In genomic region chr11:75406338-75406777, GRCh38 we compare ENCODE assay signal across 12 cellular contexts. TPM values are rescaled to one million over a fixed set of nuclear protein-coding genes. Genes with fewer than 3 reads are reported as not detected.
DNase-seq lines count a peak whose midpoint lies in the region; ATAC-seq, FAIRE-seq and TF ChIP-seq lines count a peak whose summit lies in the region.
"Had no signal": no experiment of that assay in that cellular context is flagged by ENCODE, and none has a peak within 500 bp of the region (broad histone marks: within the 10 kb centered on the region; RNA-seq: fewer than 3 reads in every experiment).

No MANE protein-coding gene starts in this region.

- H3K4me1 ChIP-seq in right atrium auricular region: peaks cover 0 to 18% of the 10 kb centered on the region in 2 donors
- peaks cover 49% of the 10 kb centered on the region for H3K4me1 ChIP-seq in PC-3 (ENCODE audit: insufficient read depth, low read length)
- H3K4me1 ChIP-seq in endothelial cell of umbilical vein (ENCODE audit: control insufficient read depth, extremely low read depth, insufficient read depth, low read length): peaks cover 56% of the 10 kb centered on the region
- peaks cover 5% of the 10 kb centered on the region for H3K4me1 ChIP-seq in thymus (ENCODE audit: control insufficient read depth, insufficient read depth, low read length)

- intact Hi-C loops in cardiac septum (cut with DNase I) (no loop called here), PC-3 (cut with micrococcal nuclease) (loop anchor here (2.0 kb wide), 1 partner anchor 18 kb away; no protein-coding TSS in a partner anchor), endothelial cell of umbilical vein (cut with micrococcal nuclease) (no loop called here), lower leg skin (cut with DNase I; ENCODE audit: low total_unique reads) (no loop called here)

- 92% methylated on average over 1 of the region's 1 CpG for WGBS in thymus
- WGBS in lower leg skin, 2 donors: 11 to 15% methylated on average over 1 of the region's 1 CpG

- peak; percentile 75 for ATAC-seq in PC-3
- ATAC-seq in GM19463 (IDR thresholded peaks at IDR 0.05; ENCODE audit: unreplicated experiment): no peak

- no peaks in the 10 kb centered on the region for H3K9me2 ChIP-seq in PC-3 (replicated peaks; ENCODE audit: low read length)

- peaks cover 64% of the 10 kb centered on the region for H3K36me3 ChIP-seq in right atrium auricular region
- peaks cover 69% of the 10 kb centered on the region for H3K36me3 ChIP-seq in PC-3 (ENCODE audit: low read depth, low read length)
- peaks cover 34 to 44% of the 10 kb centered on the region in 2 experiments for H3K36me3 ChIP-seq in endothelial cell of umbilical vein (ENCODE audit: control insufficient read depth in 2 of 2, extremely low read depth in 1 of 2, insufficient read depth in 2 of 2, low read length in 2 of 2)
- peaks cover 62% of the 10 kb centered on the region for H3K36me3 ChIP-seq in thymus (ENCODE audit: control insufficient read depth, insufficient read depth)

- CTCF ChIA-PET in PC-3 (lab: Charles Lee) (no interaction called here), endothelial cell of umbilical vein (lab: Charles Lee) (interaction anchor here (1.0 to 3.7 kb wide), 4 partner anchors 12 to 148 kb away, joined by 3 to 49 read pairs (median 11); no protein-coding TSS in a partner anchor)

- H3K9me3 ChIP-seq in right atrium auricular region: no peaks in the 10 kb centered on the region
- no peaks in the 10 kb centered on the region for H3K9me3 ChIP-seq in PC-3 (ENCODE audit: low read length)
- no peaks in the 10 kb centered on the region for H3K9me3 ChIP-seq in endothelial cell of umbilical vein (replicated peaks; ENCODE audit: control insufficient read depth, insufficient read depth, low read length)
- H3K9me3 ChIP-seq in thymus (ENCODE audit: control insufficient read depth): no peaks in the 10 kb centered on the region

- peaks cover 72% of the 10 kb centered on the region for H3K79me2 ChIP-seq in PC-3 (ENCODE audit: low read length)
- peaks cover 62% of the 10 kb centered on the region for H3K79me2 ChIP-seq in endothelial cell of umbilical vein (ENCODE audit: control insufficient read depth, insufficient read depth, low read length)

- H3K4me2 ChIP-seq in PC-3 (ENCODE audit: low read length) (no peak overlapping the region), endothelial cell of umbilical vein (ENCODE audit: insufficient read depth, low read length) (no peak overlapping the region)

- H3K4me3 ChIP-seq in right atrium auricular region (no peak overlapping the region), PC-3 (ENCODE audit: low read length) (no peak overlapping the region), endothelial cell of umbilical vein (replicated peaks in 1 of 3; ENCODE audit: insufficient read depth in 1 of 3, low read depth in 1 of 3, low read length in 3 of 3) (no peak overlapping the region), thymus (ENCODE audit: low read length) (no peak overlapping the region), lower leg skin (ENCODE audit: low read depth, poor library complexity, severe bottlenecking) (no peak overlapping the region)

- TF ChIP-seq CTCF in right atrium auricular region (IDR thresholded peaks at IDR 0.05) (no peak), PC-3 (conservative IDR thresholded peaks at IDR 0.05; ENCODE audit: low read depth, low read length) (no peak), endothelial cell of umbilical vein (IDR thresholded peaks at IDR 0.05; ENCODE audit: extremely low read depth in 1 of 2, insufficient read depth in 1 of 2, low read depth in 1 of 2, low read length in 2 of 2) (no peak), lower leg skin (IDR thresholded peaks at IDR 0.05) (no peak)

- TF ChIP-seq POLR2A in endothelial cell of umbilical vein (IDR thresholded peaks at IDR 0.05; ENCODE audit: low read depth, low read length) (peak; percentile 77), lower leg skin (IDR thresholded peaks at IDR 0.05) (no peak)

- POLR2A ChIA-PET in PC-3 (lab: Charles Lee; ENCODE audit: unreplicated experiment) (interaction anchor here (0.6 kb wide), 1 partner anchor 197 kb away, joined by 3 read pairs; no protein-coding TSS in a partner anchor), endothelial cell of umbilical vein (lab: Charles Lee) (interaction anchor here (1.1 kb wide), 1 partner anchor 10 kb away, joined by 3 read pairs; no protein-coding TSS in a partner anchor)

- dilution Hi-C loops in endothelial cell of umbilical vein (cut with MboI; ENCODE audit: extremely low pct_ligation_motif_present, low sequenced_read_pairs): no loop called here

- H3K27me3 ChIP-seq in right atrium auricular region (no peaks in the 10 kb centered on the region), PC-3 (ENCODE audit: low read length) (no peaks in the 10 kb centered on the region), endothelial cell of umbilical vein (ENCODE audit: control insufficient read depth in 2 of 2, insufficient read depth in 2 of 2, low read length in 2 of 2) (no peaks in the 10 kb centered on the region), thymus (ENCODE audit: control insufficient read depth, insufficient read depth) (no peaks in the 10 kb centered on the region)

- H3K27ac ChIP-seq in right atrium auricular region (no peak overlapping the region), PC-3 (ENCODE audit: low read length) (no peak overlapping the region), endothelial cell of umbilical vein (ENCODE audit: insufficient read depth, low read depth, low read length) (no peak overlapping the region), thymus (ENCODE audit: low read depth) (peak overlapping the region; percentile 8)
- H3K27ac ChIP-seq: C4-2B had no signal

- peaks cover 32% of the 10 kb centered on the region for H3F3A ChIP-seq in PC-3 (ENCODE audit: low read length, unreplicated experiment)

- H3K9ac ChIP-seq in PC-3 (ENCODE audit: low read length): no peak overlapping the region
- H3K9ac ChIP-seq in endothelial cell of umbilical vein (replicated peaks; ENCODE audit: extremely low read depth, insufficient read depth, low read length): no peak overlapping the region

- BruUV-seq in PC-3 (replicated peaks; lab: Mats Ljungman, UMichigan) (no TSS peak), endothelial cell of umbilical vein (replicated peaks; lab: Mats Ljungman, UMichigan) (no TSS peak)

- DNase-seq in cardiac septum (ENCODE audit: low spot score) (peak; percentile 17), right atrium auricular region (ENCODE audit: low spot score) (no peak), PC-3 (peak; percentile 67), endothelial cell of umbilical vein (ENCODE audit: low read depth, low spot score) (peak; percentile 94), lower leg skin (ENCODE audit: low spot score in 2 of 2) (no peak), NCI-H345 treated with DMSO at 0.1 percent for 48 hours (lab: John Stamatoyannopoulos, UW; ENCODE audit: unreplicated experiment) (no peak)
- DNase-seq: amniotic stem cell, NCI-H2227 treated with DMSO at 0.1 percent for 48 hours had no signal

- H4K20me1 ChIP-seq in PC-3 (ENCODE audit: low read length) (peaks cover 71% of the 10 kb centered on the region), endothelial cell of umbilical vein (replicated peaks; ENCODE audit: control insufficient read depth, extremely low read depth, insufficient read depth, low read length) (peaks cover 9% of the 10 kb centered on the region)

- no peak overlapping the region for H2AFZ ChIP-seq in PC-3 (ENCODE audit: low read length)
- H2AFZ ChIP-seq in endothelial cell of umbilical vein (ENCODE audit: low read depth, low read length): no peak overlapping the region

- H3K9me1 ChIP-seq in endothelial cell of umbilical vein (replicated peaks; ENCODE audit: control insufficient read depth, extremely low read depth, insufficient read depth, low read length): no peaks in the 10 kb centered on the region

- peak; percentile 57 for FAIRE-seq in endothelial cell of umbilical vein (lab: Jason Lieb, UNC)
- FAIRE-seq: H54 had no signal

RNA-seq across cellular contexts. Expression of gene RPS3, which starts 7.0 kb away (rescaled TPM):
- total RNA-seq in cardiac septum: 717 TPM
- total RNA-seq in right atrium auricular region: 100 to 1,000 TPM; 391 to 983 TPM
- total RNA-seq in PC-3 (2014; rRNA removed): 1,739 and 2,018 TPM in 2 replicates
- 2,836 and 2,973 TPM in 2 replicates for total RNA-seq in endothelial cell of umbilical vein
- 3,219 and 3,734 TPM in 2 replicates for polyA plus RNA-seq in endothelial cell of umbilical vein
- 3,159 and 3,916 TPM in 2 replicates for polyA plus RNA-seq in endothelial cell of umbilical vein (2011; cell fraction: cytosol; rRNA removed)
- polyA plus RNA-seq in endothelial cell of umbilical vein (2011; cell fraction: nucleus; rRNA removed): 1,354 and 1,373 TPM in 2 replicates
- 4,332 and 4,658 TPM in 2 replicates for polyA plus RNA-seq in endothelial cell of umbilical vein (2012)
- 1,194 and 1,275 TPM in 2 replicates for polyA minus RNA-seq in endothelial cell of umbilical vein
- 1,153 TPM for polyA minus RNA-seq in endothelial cell of umbilical vein (2011; cell fraction: cytosol; rRNA and poly(A)+ RNA removed)
- 141 and 185 TPM in 2 replicates for polyA minus RNA-seq in endothelial cell of umbilical vein (2011; cell fraction: nucleus; rRNA and poly(A)+ RNA removed)
- 3,302 TPM for polyA plus RNA-seq in thymus
- total RNA-seq in lower leg skin: 1,000 to 10,000 TPM; 1,197 to 2,282 (median 2,051) TPM

RNA-seq across cellular contexts. Expression of gene KLHL35, which starts 26.6 kb away (rescaled TPM):
- total RNA-seq in cardiac septum: 0.75 TPM
- 1 to 10 TPM in 1 of 2 donors, under 1 TPM in 1; 0.20 to 1.4 TPM for total RNA-seq in right atrium auricular region
- total RNA-seq in PC-3 (2014; rRNA removed): 6.6 and 8.4 TPM in 2 replicates
- 0.97 and 1.2 TPM in 2 replicates for total RNA-seq in endothelial cell of umbilical vein
- polyA plus RNA-seq in endothelial cell of umbilical vein: 2.3 and 2.7 TPM in 2 replicates
- polyA plus RNA-seq in endothelial cell of umbilical vein (2011; cell fraction: cytosol; rRNA removed): 1.0 and 1.7 TPM in 2 replicates
- 1.6 and 2.1 TPM in 2 replicates for polyA plus RNA-seq in endothelial cell of umbilical vein (2011; cell fraction: nucleus; rRNA removed)
- polyA plus RNA-seq in endothelial cell of umbilical vein (2012): 0.52 and 1.1 TPM in 2 replicates
- polyA minus RNA-seq in endothelial cell of umbilical vein: 1.1 and 1.3 TPM in 2 replicates
- polyA minus RNA-seq in endothelial cell of umbilical vein (2011; cell fraction: cytosol; rRNA and poly(A)+ RNA removed): 9.7 TPM
- 0.38 and 1.7 TPM in 2 replicates for polyA minus RNA-seq in endothelial cell of umbilical vein (2011; cell fraction: nucleus; rRNA and poly(A)+ RNA removed)
- polyA plus RNA-seq in thymus: 1.0 TPM
- 1 to 10 TPM in 3 of 4 donors, not detected in 1; 1.0 to 4.3 (median 3.8) TPM for total RNA-seq in lower leg skin

RNA-seq across cellular contexts. Expression of gene ARRB1, which starts 54.9 kb away (rescaled TPM):
- total RNA-seq in cardiac septum (21.4 TPM), right atrium auricular region (10 to 100 TPM; 19.4 to 22.9 TPM), PC-3 (2014; rRNA removed) (15.7 and 19.1 TPM in 2 replicates), endothelial cell of umbilical vein (63.9 and 83.7 TPM in 2 replicates), lower leg skin (100 to 1,000 TPM in 1 of 4 donors, 10 to 100 TPM in 3; 26.3 to 104 (median 29.3) TPM)
- polyA plus RNA-seq in endothelial cell of umbilical vein (76.6 and 92.6 TPM in 2 replicates), thymus (4.1 TPM)
- polyA plus RNA-seq in endothelial cell of umbilical vein (2011; cell fraction: cytosol; rRNA removed): 95.5 and 102 TPM in 2 replicates
- 93.4 and 108 TPM in 2 replicates for polyA plus RNA-seq in endothelial cell of umbilical vein (2011; cell fraction: nucleus; rRNA removed)
- 41.0 and 44.6 TPM in 2 replicates for polyA plus RNA-seq in endothelial cell of umbilical vein (2012)
- polyA minus RNA-seq in endothelial cell of umbilical vein: 284 and 350 TPM in 2 replicates
- polyA minus RNA-seq in endothelial cell of umbilical vein (2011; cell fraction: cytosol; rRNA and poly(A)+ RNA removed): 16.3 TPM
- polyA minus RNA-seq in endothelial cell of umbilical vein (2011; cell fraction: nucleus; rRNA and poly(A)+ RNA removed): 109 and 112 TPM in 2 replicates

Comparison
In these comparisons a context has a peak if more than half of its experiments do, and no peak if none do; other contexts are left out.
1. DNase-seq: peak in cardiac septum (single experiment), PC-3 (single experiment) and endothelial cell of umbilical vein (single experiment); none in right atrium auricular region (single experiment), lower leg skin (0 of 2) and NCI-H345 treated with DMSO at 0.1 percent for 48 hours (single experiment).